ENCODE assay signal across 19 cellular contexts in genomic region chr5:39369123-39369815, GRCh38. TPM values are rescaled to one million over a fixed set of nuclear protein-coding genes. Genes with fewer than 3 reads are reported as not detected.
A peak's percentile ranks its signal among the peaks of the same experiment; 100 is the strongest.
DNase-seq lines count a peak whose midpoint lies in the region; ATAC-seq and TF ChIP-seq lines count a peak whose summit lies in the region.
"Had no signal": no experiment of that assay in that cellular context is flagged by ENCODE, and none has a peak within 500 bp of the region (broad histone marks: within the 10 kb centered on the region; RNA-seq: fewer than 3 reads in every experiment).

No MANE protein-coding gene starts in this region.

- DNase-seq in AG10803 (ENCODE audit: low read depth) (peak; percentile 45), HFFc6 (no peak), left lobe of liver (ENCODE audit: low spot score) (peak; percentile 65), renal cortical epithelial cell (ENCODE audit: low read depth) (peak; percentile 21), GM10266 (ENCODE audit: extremely low spot score) (no peak)
- DNase-seq in activated T-helper 1 cell treated with anti-CD3 and anti-CD28 coated beads, Interleukin-12 subunit alpha, Interleukin-12 subunit beta, Interleukin-2, Interleukin-4 antibody, amounts not matched to agents 30 ng/mL and 10 ng/mL and 1 ng/mL, durations not matched to agents 14 hours and 24 hours and 36 hours (ENCODE audit: low spot score): no peak
- DNase-seq in activated naive CD8-positive, alpha-beta T cell treated with anti-CD3 and anti-CD28 coated beads for 36 hours: no peak
- DNase-seq: 8988T; ACHN; C1 segment of cervical spinal cord; Calu3; CD4-positive, alpha-beta T cell; DMS 273 treated with DMSO at 0.1 percent for 48 hours; IMR-90; KBM-7 had no signal

- H3K4me3 ChIP-seq in AG10803 (ENCODE audit: low read length): no peak overlapping the region
- H3K4me3 ChIP-seq: GM12878, HAP-1 had no signal

- no peaks in the 10 kb centered on the region for H3K9me3 Mint-ChIP-seq in HFFc6
- no peaks in the 10 kb centered on the region for H3K9me3 Mint-ChIP-seq in activated T-helper 1 cell treated with anti-CD3 and anti-CD28 coated beads, Interleukin-12 subunit alpha, Interleukin-12 subunit beta, Interleukin-2, Interleukin-4 antibody, amounts not matched to agents 30 ng/mL and 10 ng/mL and 1 ng/mL, durations not matched to agents 14 hours and 24 hours and 36 hours
- no peaks in the 10 kb centered on the region for H3K9me3 Mint-ChIP-seq in activated naive CD8-positive, alpha-beta T cell treated with anti-CD3 and anti-CD28 coated beads for 36 hours
- H3K9me3 Mint-ChIP-seq: CD4-positive, alpha-beta T cell had no signal

- intact Hi-C loops in activated T-helper 1 cell treated with anti-CD3 and anti-CD28 coated beads, Interleukin-12 subunit alpha, Interleukin-12 subunit beta, Interleukin-2, Interleukin-4 antibody, amounts not matched to agents 30 ng/mL and 10 ng/mL and 1 ng/mL, durations not matched to agents 14 hours and 24 hours and 36 hours (cut with micrococcal nuclease): no loop called here

- no peak for TF ChIP-seq CTCF in AG10803 (conservative IDR thresholded peaks at IDR 0.05; ENCODE audit: low read length)
- TF ChIP-seq CTCF in HFFc6 (IDR thresholded peaks at IDR 0.05): no peak
- no peak for TF ChIP-seq CTCF in GM10266 (IDR thresholded peaks at IDR 0.05; ENCODE audit: control insufficient read depth, insufficient read depth, low read depth, missing control alignments)

- ATAC-seq in left lobe of liver: peak; percentile 54
- ATAC-seq: GM12878 had no signal

- H3K27me3 Mint-ChIP-seq in HFFc6 (ENCODE audit: insufficient read depth): peaks cover 27% of the 10 kb centered on the region
- H3K27me3 Mint-ChIP-seq in activated T-helper 1 cell treated with anti-CD3 and anti-CD28 coated beads, Interleukin-12 subunit alpha, Interleukin-12 subunit beta, Interleukin-2, Interleukin-4 antibody, amounts not matched to agents 30 ng/mL and 10 ng/mL and 1 ng/mL, durations not matched to agents 14 hours and 24 hours and 36 hours (ENCODE audit: insufficient read depth): peaks cover 13% of the 10 kb centered on the region
- H3K27me3 Mint-ChIP-seq in activated naive CD8-positive, alpha-beta T cell treated with anti-CD3 and anti-CD28 coated beads for 36 hours: no peaks in the 10 kb centered on the region

- H3K4me1 Mint-ChIP-seq in HFFc6 (ENCODE audit: low read depth): peaks cover 15% of the 10 kb centered on the region; the same call in 1 of the 2 replicates
- H3K4me1 Mint-ChIP-seq in activated T-helper 1 cell treated with anti-CD3 and anti-CD28 coated beads, Interleukin-12 subunit alpha, Interleukin-12 subunit beta, Interleukin-2, Interleukin-4 antibody, amounts not matched to agents 30 ng/mL and 10 ng/mL and 1 ng/mL, durations not matched to agents 14 hours and 24 hours and 36 hours (ENCODE audit: low read depth): no peaks in the 10 kb centered on the region
- H3K4me1 Mint-ChIP-seq in activated naive CD8-positive, alpha-beta T cell treated with anti-CD3 and anti-CD28 coated beads for 36 hours: no peaks in the 10 kb centered on the region
- H3K4me1 Mint-ChIP-seq: B cell had no signal

- H3K36me3 Mint-ChIP-seq in HFFc6 (ENCODE audit: low read depth): peaks cover 44% of the 10 kb centered on the region
- no peaks in the 10 kb centered on the region for H3K36me3 Mint-ChIP-seq in activated T-helper 1 cell treated with anti-CD3 and anti-CD28 coated beads, Interleukin-12 subunit alpha, Interleukin-12 subunit beta, Interleukin-2, Interleukin-4 antibody, amounts not matched to agents 30 ng/mL and 10 ng/mL and 1 ng/mL, durations not matched to agents 14 hours and 24 hours and 36 hours (ENCODE audit: low read depth)
- H3K36me3 Mint-ChIP-seq in activated naive CD8-positive, alpha-beta T cell treated with anti-CD3 and anti-CD28 coated beads for 36 hours: no peaks in the 10 kb centered on the region

- no peak overlapping the region for H3K4me3 Mint-ChIP-seq in HFFc6
- no peak overlapping the region for H3K4me3 Mint-ChIP-seq in activated T-helper 1 cell treated with anti-CD3 and anti-CD28 coated beads, Interleukin-12 subunit alpha, Interleukin-12 subunit beta, Interleukin-2, Interleukin-4 antibody, amounts not matched to agents 30 ng/mL and 10 ng/mL and 1 ng/mL, durations not matched to agents 14 hours and 24 hours and 36 hours
- no peak overlapping the region for H3K4me3 Mint-ChIP-seq in activated naive CD8-positive, alpha-beta T cell treated with anti-CD3 and anti-CD28 coated beads for 36 hours
- H3K4me3 Mint-ChIP-seq: B cell; CD4-positive, alpha-beta T cell had no signal

- peak overlapping the region; percentile 54 for H3K27ac Mint-ChIP-seq in HFFc6
- H3K27ac Mint-ChIP-seq in activated T-helper 1 cell treated with anti-CD3 and anti-CD28 coated beads, Interleukin-12 subunit alpha, Interleukin-12 subunit beta, Interleukin-2, Interleukin-4 antibody, amounts not matched to agents 30 ng/mL and 10 ng/mL and 1 ng/mL, durations not matched to agents 14 hours and 24 hours and 36 hours: no peak overlapping the region
- H3K27ac Mint-ChIP-seq in activated naive CD8-positive, alpha-beta T cell treated with anti-CD3 and anti-CD28 coated beads for 36 hours: no peak overlapping the region
- H3K27ac Mint-ChIP-seq: B cell; CD4-positive, alpha-beta T cell had no signal

RNA-seq across cellular contexts. Expression of gene C9, which starts 5.0 kb away (rescaled TPM):
- total RNA-seq in HFFc6 (2021; fragmentation: NEBNext Ultra II Directional; extraction: Animal tissue kit (Norgen Biotek cat#: 25700)): under 1 TPM in 2 of 6 experiments, not detected in 4; 0.07 to 0.17 TPM
- 1,159 TPM for total RNA-seq in left lobe of liver
- total RNA-seq in renal cortical epithelial cell: 0.20 TPM in 1 of 2 replicates, not detected in the other
- not detected in 2 replicates for total RNA-seq in activated T-helper 1 cell treated with anti-CD3 and anti-CD28 coated beads, Interleukin-12 subunit alpha, Interleukin-12 subunit beta, Interleukin-2, Interleukin-4 antibody, amounts not matched to agents 30 ng/mL and 10 ng/mL and 1 ng/mL, durations not matched to agents 14 hours and 24 hours and 36 hours
- not detected for total RNA-seq in activated naive CD8-positive, alpha-beta T cell treated with anti-CD3 and anti-CD28 coated beads for 36 hours
- total RNA-seq: B cell; Calu3; CD4-positive, alpha-beta T cell; Daoy; IMR-90 had no signal

RNA-seq across cellular contexts. Expression of gene DAB2, which starts 55.5 kb away (rescaled TPM):
- 100 to 1,000 TPM; 228 to 285 (median 237) TPM for total RNA-seq in HFFc6 (2021; fragmentation: NEBNext Ultra II Directional; extraction: Animal tissue kit (Norgen Biotek cat#: 25700))
- 7.6 TPM for total RNA-seq in left lobe of liver
- 14.1 and 117 TPM in 2 replicates for total RNA-seq in renal cortical epithelial cell
- total RNA-seq in activated T-helper 1 cell treated with anti-CD3 and anti-CD28 coated beads, Interleukin-12 subunit alpha, Interleukin-12 subunit beta, Interleukin-2, Interleukin-4 antibody, amounts not matched to agents 30 ng/mL and 10 ng/mL and 1 ng/mL, durations not matched to agents 14 hours and 24 hours and 36 hours: not detected in 2 replicates
- total RNA-seq in activated naive CD8-positive, alpha-beta T cell treated with anti-CD3 and anti-CD28 coated beads for 36 hours: under 1 TPM; 0.25 to 0.28 TPM

Comparison
In these comparisons a context has a peak if more than half of its experiments do, and no peak if none do; other contexts are left out.
1. DNase-seq: peak in AG10803 (single experiment), left lobe of liver (single experiment) and renal cortical epithelial cell (single experiment); none in HFFc6 (single experiment), activated T-helper 1 cell treated with anti-CD3 and anti-CD28 coated beads, Interleukin-12 subunit alpha, Interleukin-12 subunit beta, Interleukin-2, Interleukin-4 antibody, amounts not matched to agents 30 ng/mL and 10 ng/mL and 1 ng/mL, durations not matched to agents 14 hours and 24 hours and 36 hours (single experiment), GM10266 (single experiment) and activated naive CD8-positive, alpha-beta T cell treated with anti-CD3 and anti-CD28 coated beads for 36 hours (single experiment).
2. RNA of gene C9, which starts 5.0 kb away (total RNA-seq): 1,159 TPM in left lobe of liver (single experiment); 0.20 TPM in renal cortical epithelial cell, 0.07 to 0.17 TPM in HFFc6, not detected in activated T-helper 1 cell treated with anti-CD3 and anti-CD28 coated beads, Interleukin-12 subunit alpha, Interleukin-12 subunit beta, Interleukin-2, Interleukin-4 antibody, amounts not matched to agents 30 ng/mL and 10 ng/mL and 1 ng/mL, durations not matched to agents 14 hours and 24 hours and 36 hours and not detected in activated naive CD8-positive, alpha-beta T cell treated with anti-CD3 and anti-CD28 coated beads for 36 hours; every median in the first group is over 100 times any median in the second.